8 cellular contexts compared by ENCODE assay signal in the genomic region with DNA sequence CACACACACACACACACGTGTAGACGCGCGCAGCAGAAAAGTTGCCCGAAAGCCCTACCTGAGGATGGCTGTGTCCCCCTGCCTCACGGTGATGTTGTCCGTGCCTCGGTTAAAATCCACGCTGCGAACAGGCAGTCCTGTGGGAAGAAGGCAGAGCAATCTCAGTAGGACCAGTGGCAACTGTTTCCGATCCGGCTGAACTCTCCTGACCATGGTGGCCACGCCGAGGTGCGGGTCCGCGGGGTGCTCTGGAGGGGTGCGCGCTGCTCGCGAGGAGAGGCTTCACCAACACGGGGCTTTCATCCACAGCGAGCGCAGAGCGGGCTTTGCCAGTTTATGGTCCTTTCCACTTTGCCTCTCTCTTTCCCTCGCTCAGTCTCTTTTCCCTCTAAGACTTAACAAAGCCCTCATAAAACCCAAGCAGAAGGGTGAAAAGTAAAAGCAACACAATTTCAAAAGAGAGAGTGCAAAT. TPM values are rescaled to one million over a fixed set of nuclear protein-coding genes. Genes with fewer than 3 reads are reported as not detected.
DNase-seq lines count a peak whose midpoint lies in the region; ATAC-seq, FAIRE-seq and TF ChIP-seq lines count a peak whose summit lies in the region.

No MANE protein-coding gene starts in this region.

- H4K20me1 ChIP-seq in GM12878 (ENCODE audit: control insufficient read depth, insufficient read depth): no peaks in the 10 kb centered on the region

- H3K36me3 ChIP-seq in GM12878 (ENCODE audit: control insufficient read depth in 2 of 2, insufficient read depth in 2 of 2, low read length in 1 of 2): no peaks in the 10 kb centered on the region
- no peaks in the 10 kb centered on the region for H3K36me3 ChIP-seq in iPS-20b (ENCODE audit: insufficient read depth, low read depth, low read length)

- intact Hi-C loops in GM12878 (cut with micrococcal nuclease; ENCODE audit: unreplicated experiment): no loop called here

- peaks cover 4 to 41% (median 15%) of the 10 kb centered on the region in 6 donors for H3K9me3 Mint-ChIP-seq in immature natural killer cell

- no peak for FAIRE-seq in GM12878 (lab: Jason Lieb, UNC)

- no peak for TF ChIP-seq CTCF in HFF-Myc (IDR thresholded peaks at IDR 0.05; ENCODE audit: low read depth, low read length, missing control alignments)
- no peak for TF ChIP-seq CTCF in GM12878 (IDR thresholded peaks at IDR 0.05 in 2 of 3, conservative IDR thresholded peaks at IDR 0.05 in 1 of 3; ENCODE audit: control insufficient read depth in 2 of 3, extremely low read depth in 1 of 3, insufficient read depth in 1 of 3, low read depth in 3 of 3, low read length in 3 of 3)

- no peaks in the 10 kb centered on the region for H3K4me1 Mint-ChIP-seq in immature natural killer cell

- H3K27me3 Mint-ChIP-seq in immature natural killer cell (ENCODE audit: low read depth in 3 of 3): peaks cover 0 to 2% (median 0%) of the 10 kb centered on the region in 3 donors

- no peak for TF ChIP-seq RAD21 in GM12878 (IDR thresholded peaks at IDR 0.05; ENCODE audit: insufficient read depth, low read depth, low read length)

- no peak overlapping the region for H3K4me3 Mint-ChIP-seq in immature natural killer cell

- H3K4me1 ChIP-seq in GM12878 (ENCODE audit: control insufficient read depth, insufficient read depth, low read length) (no peaks in the 10 kb centered on the region), iPS-20b (ENCODE audit: insufficient read depth, low read length) (peaks cover 23% of the 10 kb centered on the region)

- ATAC-seq in GM12878: peak; percentile 48
- ATAC-seq in GM21390 (IDR thresholded peaks at IDR 0.05; ENCODE audit: unreplicated experiment): no peak
- no peak for ATAC-seq in GM19324 (IDR thresholded peaks at IDR 0.05; ENCODE audit: low FRiP score, unreplicated experiment)

- POLR2A ChIA-PET in GM12878 (lab: Charles Lee): interaction anchor here (0.6 kb wide), 1 partner anchor 28 kb away, joined by 5 read pairs; no protein-coding TSS in a partner anchor

- no peak for TF ChIP-seq POLR2A in GM12878 (IDR thresholded peaks at IDR 0.05; ENCODE audit: low read depth, low read length)

- 40% methylated on average over 26 of the region's 26 CpGs for WGBS in GM12878 (ENCODE audit: insufficient coverage, insufficient replicate concordance, low lambda C conversion rate, missing lambda C conversion rate)

- no peak overlapping the region for H2AFZ ChIP-seq in GM12878 (ENCODE audit: control insufficient read depth, low read depth, low read length)

- H3K27ac ChIP-seq in GM12878 (ENCODE audit: control insufficient read depth, insufficient read depth) (no peak overlapping the region), iPS-20b (ENCODE audit: low read length) (no peak overlapping the region)

- BruUV-seq in GM12878 (replicated peaks; lab: Mats Ljungman, UMichigan): no TSS peak

- no peaks in the 10 kb centered on the region for H3K79me2 ChIP-seq in GM12878 (ENCODE audit: control insufficient read depth, insufficient read depth, low read length)

- peaks cover 2 to 6% of the 10 kb centered on the region in 2 experiments; a peak in 2 of 4 replicates for H3K27me3 ChIP-seq in GM12878 (replicated peaks in 1 of 2; ENCODE audit: control insufficient read depth in 2 of 2, insufficient read depth in 2 of 2, low read length in 1 of 2)
- H3K27me3 ChIP-seq in iPS-20b (ENCODE audit: insufficient read depth, low read length): peaks cover 17% of the 10 kb centered on the region

- no peaks in the 10 kb centered on the region for H3K36me3 Mint-ChIP-seq in immature natural killer cell

- no peak for DNase-seq in HFF-Myc (ENCODE audit: extremely low read depth, low read depth)
- no peak for DNase-seq in GM12878 (ENCODE audit: low read depth, low spot score)
- no peak for DNase-seq in skeletal muscle cell (ENCODE audit: low read depth)
- DNase-seq in NCI-H446 (lab: John Stamatoyannopoulos, UW): no peak
- DNase-seq in immature natural killer cell: no peak

- RAD21 ChIA-PET in GM12878 (lab: Charles Lee; ENCODE audit: unreplicated experiment): interaction anchor here (0.6 to 1.2 kb wide), 2 partner anchors 29 to 102 kb away, joined by 3 read pairs; no protein-coding TSS in a partner anchor

- in situ Hi-C loops in GM12878 (cut with MboI): no loop called here

- no peak overlapping the region for H3K4me2 ChIP-seq in GM12878 (ENCODE audit: control insufficient read depth, insufficient read depth)

- TF ChIP-seq EP300 in GM12878 (IDR thresholded peaks at IDR 0.05; ENCODE audit: borderline replicate concordance in 1 of 2, control insufficient read depth in 1 of 2, low read depth in 2 of 2, low read length in 2 of 2): no peak

- no peaks in the 10 kb centered on the region for H3K9me3 ChIP-seq in GM12878 (replicated peaks; ENCODE audit: control insufficient read depth, insufficient read depth, low read length)
- H3K9me3 ChIP-seq in iPS-20b (ENCODE audit: insufficient read depth, low read depth, low read length): no peaks in the 10 kb centered on the region

- H3K9ac ChIP-seq in GM12878 (ENCODE audit: control insufficient read depth, insufficient read depth, low read length) (no peak overlapping the region), iPS-20b (ENCODE audit: low read depth, low read length) (peak overlapping the region; percentile 72; the same call in 1 of the 2 replicates)

- no peak overlapping the region for H3K27ac Mint-ChIP-seq in immature natural killer cell

- SMC1A ChIA-PET in GM12878 (lab: Charles Lee; ENCODE audit: uncharacterized antibody, unreplicated experiment): interaction anchor here (1.8 to 2.1 kb wide), 2 partner anchors 10 to 107 kb away, joined by 4 to 8 read pairs; no protein-coding TSS in a partner anchor

- CTCF ChIA-PET in GM12878 (lab: Yijun Ruan, JAX): no interaction called here

- peak overlapping the region; percentile 55 for H3K4me3 ChIP-seq in HFF-Myc (replicated peaks; ENCODE audit: low read depth, low read length)
- H3K4me3 ChIP-seq in GM12878: no peak overlapping the region
- peak overlapping the region; percentile 85 for H3K4me3 ChIP-seq in iPS-20b (ENCODE audit: low read length)
- H3K4me3 ChIP-seq in skeletal muscle cell (ENCODE audit: low read depth, low read length): peak overlapping the region; percentile 54

TF ChIP-seq in GM12878, 131 proteins besides CTCF, POLR2A, EP300 and RAD21:
- TF ChIP-seq HDGF (IDR thresholded peaks at IDR 0.05) (0 out of 2 replicates have a peak, but pooled peaks have one; percentile 29), FOXM1 (IDR thresholded peaks at IDR 0.05; ENCODE audit: low read depth, low read length) (no peak)

RNA-seq across cellular contexts. Expression of a gene that starts 0.4 kb away (rescaled TPM):
- 96.6 and 107 TPM in 2 replicates for total RNA-seq in GM12878 (2013; cell fraction: nucleolus; rRNA removed)
- total RNA-seq in GM12878 (2014; rRNA removed): 5.7 and 6.6 TPM in 2 replicates
- total RNA-seq in GM12878 (2014; rRNA removed; fragmentation: Illumina TruSeq; extraction: Trizol): 9.4 and 9.6 TPM in 2 replicates
- 4.0 and 7.2 TPM in 2 replicates for total RNA-seq in GM12878 (2021)
- polyA plus RNA-seq in GM12878 (2011; ENCODE audit: low read depth): 3.8 TPM
- polyA plus RNA-seq in GM12878 (2011; rRNA removed): 1.8 and 2.0 TPM in 2 replicates
- polyA plus RNA-seq in GM12878 (2011; cell fraction: cytosol; rRNA removed): 1.9 and 2.8 TPM in 2 replicates
- polyA plus RNA-seq in GM12878 (2011; cell fraction: nucleus; rRNA removed): 3.5 and 5.4 TPM in 2 replicates
- 1.6 and 2.5 TPM in 2 replicates for polyA plus RNA-seq in GM12878 (2012)
- 12.7 and 23.6 TPM in 2 replicates for polyA plus RNA-seq in GM12878 (2014; fragmentation: Illumina TruSeq; extraction: Trizol)
- 1 to 10 TPM; 8.4 to 9.8 TPM for polyA plus RNA-seq in GM12878 (2014; fragmentation: Nextera tagmentation; extraction: Ambion mirVana)
- polyA plus RNA-seq in GM12878 (2014; rRNA removed): 6.9 and 7.4 TPM in 2 replicates
- polyA plus RNA-seq in GM12878 (2016; fragmentation: Nextera tagmentation; extraction: Ambion mirVana): 1 to 10 TPM; 2.1 to 2.8 TPM
- polyA minus RNA-seq in GM12878 (2011; rRNA and poly(A)+ RNA removed): 1.7 and 7.7 TPM in 2 replicates
- polyA minus RNA-seq in GM12878 (2011; cell fraction: cytosol; rRNA and poly(A)+ RNA removed): 1.6 and 2.9 TPM in 2 replicates
- 2.8 and 6.0 TPM in 2 replicates for polyA minus RNA-seq in GM12878 (2011; cell fraction: nucleus; rRNA and poly(A)+ RNA removed)
- polyA plus RNA-seq in immature natural killer cell: not detected
